Comparison of ENCODE assay signal across 1 cellular context in the genomic region with DNA sequence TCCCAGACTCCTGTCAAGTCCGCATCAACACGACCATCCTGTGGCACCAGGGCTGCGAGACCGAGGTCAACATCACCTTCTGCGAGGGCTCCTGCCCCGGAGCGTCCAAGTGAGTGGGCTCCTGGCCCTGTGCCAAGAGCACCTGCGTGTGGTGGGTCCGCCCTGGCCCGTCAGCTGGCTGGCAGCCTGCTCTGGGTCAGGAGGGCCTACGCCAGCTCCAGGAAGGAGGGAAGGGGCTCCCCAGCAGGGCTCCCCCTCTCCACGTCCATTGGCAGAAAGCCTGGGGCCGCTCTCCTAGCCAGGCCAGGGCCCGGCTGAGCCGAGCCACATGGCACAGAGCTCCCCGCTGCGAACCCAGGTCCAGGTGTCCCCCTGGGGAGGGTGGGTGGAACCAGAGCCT.
TF ChIP-seq lines count a peak whose summit lies in the region.

No MANE protein-coding gene starts in this region.

TF ChIP-seq in K562, 482 proteins besides CTCF, POLR2A, EP300 and RAD21:
- TF ChIP-seq MIER1 (IDR thresholded peaks at IDR 0.05; ENCODE audit: low read depth): no peak
- TF ChIP-seq NFIC (IDR thresholded peaks at IDR 0.05): peak; percentile 89
- peak; percentile 69 for TF ChIP-seq NFIX (CRISPR knock-in tag; IDR thresholded peaks at IDR 0.05; ENCODE audit: low read depth)
